Comparison of ENCODE assay signal across 19 cellular contexts in genomic region chr22:45880732-45881523, GRCh38.
DNase-seq lines count a peak whose midpoint lies in the region; ATAC-seq and TF ChIP-seq lines count a peak whose summit lies in the region.
"Had no signal": no experiment of that assay in that cellular context is flagged by ENCODE, and none has a peak within 500 bp of the region (broad histone marks: within the 10 kb centered on the region; RNA-seq: fewer than 3 reads in every experiment).

No MANE protein-coding gene starts in this region.

- H3K27ac ChIP-seq in iPS-20b (ENCODE audit: low read length): no peak overlapping the region
- H3K27ac ChIP-seq: C4-2B, hepatocyte, testis had no signal

- POLR2A ChIA-PET in WTC11 (lab: Charles Lee): no interaction called here

- DNase-seq in CD14-positive monocyte (ENCODE audit: low spot score): peak; percentile 26
- peak; percentile 23 for DNase-seq in WTC11 (ENCODE audit: low spot score)
- DNase-seq in pons (ENCODE audit: low spot score): peak; percentile 37
- DNase-seq in ACHN: no peak
- DNase-seq in G401 (ENCODE audit: low spot score): no peak
- no peak for DNase-seq in NCI-H2171 treated with DMSO at 0.1 percent for 48 hours (lab: John Stamatoyannopoulos, UW)
- DNase-seq: activated CD4-positive, alpha-beta T cell treated with anti-CD3 and anti-CD28 coated beads for 1 hour; activated naive CD8-positive, alpha-beta T cell treated with anti-CD3 and anti-CD28 coated beads, Interleukin-2, amount 10 ng/mL, durations not matched to agents 7 days and 5 days; activated T-cell treated with anti-CD3 and anti-CD28 coated beads, Interleukin-2, amount 50 U/mL, for 1 hour; mammary epithelial cell; NCI-H2029; NCI-H774; testis had no signal

- no peaks in the 10 kb centered on the region for H3K9me3 ChIP-seq in iPS-20b (ENCODE audit: insufficient read depth, low read depth, low read length)
- H3K9me3 ChIP-seq: testis had no signal

- ATAC-seq in WTC11 (peak; percentile 14; the same call in 1 of the 2 replicates), HG02870 (IDR thresholded peaks at IDR 0.05; ENCODE audit: unreplicated experiment) (no peak)
- ATAC-seq: esophagus mucosa had no signal

- TF ChIP-seq CTCF in CD14-positive monocyte (IDR thresholded peaks at IDR 0.05) (no peak), WTC11 (IDR thresholded peaks at IDR 0.05) (no peak)

- H3K4me1 Mint-ChIP-seq in CD14-positive monocyte: no peaks in the 10 kb centered on the region
- H3K4me1 Mint-ChIP-seq in WTC11: peaks cover 24% of the 10 kb centered on the region
- H3K4me1 Mint-ChIP-seq: activated naive CD8-positive, alpha-beta T cell treated with anti-CD3 and anti-CD28 coated beads, Interleukin-2, amount 10 ng/mL, durations not matched to agents 7 days and 5 days had no signal

- H3K36me3 Mint-ChIP-seq in CD14-positive monocyte (no peaks in the 10 kb centered on the region), WTC11 (no peaks in the 10 kb centered on the region)
- H3K36me3 Mint-ChIP-seq: activated naive CD8-positive, alpha-beta T cell treated with anti-CD3 and anti-CD28 coated beads, Interleukin-2, amount 10 ng/mL, durations not matched to agents 7 days and 5 days had no signal

- intact Hi-C loops in CD14-positive monocyte (cut with micrococcal nuclease): no loop called here

- H3K27me3 ChIP-seq in iPS-20b (ENCODE audit: insufficient read depth, low read length): peaks cover 61% of the 10 kb centered on the region
- H3K27me3 ChIP-seq: testis had no signal

- no peaks in the 10 kb centered on the region for H3K36me3 ChIP-seq in iPS-20b (ENCODE audit: insufficient read depth, low read depth, low read length)

- H3K4me3 Mint-ChIP-seq in CD14-positive monocyte: peak overlapping the region; percentile 34 to 75
- peak overlapping the region; percentile 55 for H3K4me3 Mint-ChIP-seq in WTC11
- H3K4me3 Mint-ChIP-seq: activated naive CD8-positive, alpha-beta T cell treated with anti-CD3 and anti-CD28 coated beads, Interleukin-2, amount 10 ng/mL, durations not matched to agents 7 days and 5 days; T-helper 1 cell treated with Interleukin-12 subunit alpha and Interleukin-12 subunit beta and Interleukin-4 antibody, amounts not matched to agents 30 μg/mL and 1 μg/mL, for 36 hours had no signal

- in situ Hi-C loops in ACHN (cut with HindIII; ENCODE audit: low pct_ligation_motif_present, low pct_unique_long_range_greater_than_20kb, low sequenced_read_pairs): no loop called here
- in situ Hi-C loops in G401 (cut with HindIII; ENCODE audit: low sequenced_read_pairs): no loop called here

- peak overlapping the region; percentile 47; the same call in 1 of the 2 replicates for H3K4me3 ChIP-seq in iPS-20b (ENCODE audit: low read length)
- H3K4me3 ChIP-seq: hepatocyte had no signal

- CTCF ChIA-PET in WTC11 (lab: Charles Lee): interaction anchor here (0.6 to 1.5 kb wide), 3 partner anchors 14 to 17 kb away, joined by 3 to 6 read pairs (median 5); no protein-coding TSS in a partner anchor

- H3K27ac Mint-ChIP-seq in CD14-positive monocyte: no peak overlapping the region
- no peak overlapping the region for H3K27ac Mint-ChIP-seq in WTC11
- H3K27ac Mint-ChIP-seq: activated naive CD8-positive, alpha-beta T cell treated with anti-CD3 and anti-CD28 coated beads, Interleukin-2, amount 10 ng/mL, durations not matched to agents 7 days and 5 days; T-helper 1 cell treated with Interleukin-12 subunit alpha and Interleukin-12 subunit beta and Interleukin-4 antibody, amounts not matched to agents 30 μg/mL and 1 μg/mL, for 36 hours had no signal

- H3K27me3 Mint-ChIP-seq in CD14-positive monocyte (ENCODE audit: low read depth in 3 of 3) (peaks cover 54 to 76% (median 64%) of the 10 kb centered on the region in 3 donors), WTC11 (ENCODE audit: low read depth) (peaks cover 55% of the 10 kb centered on the region)

- H3K4me1 ChIP-seq in iPS-20b (ENCODE audit: insufficient read depth, low read length): peaks cover 5% of the 10 kb centered on the region; the same call in 1 of the 2 replicates

- H3K9ac ChIP-seq in iPS-20b (ENCODE audit: low read depth, low read length): no peak overlapping the region

- H3K9me3 Mint-ChIP-seq in CD14-positive monocyte (peaks cover 0 to 13% (median 3%) of the 10 kb centered on the region in 7 donors), WTC11 (no peaks in the 10 kb centered on the region)
- H3K9me3 Mint-ChIP-seq: activated naive CD8-positive, alpha-beta T cell treated with anti-CD3 and anti-CD28 coated beads, Interleukin-2, amount 10 ng/mL, durations not matched to agents 7 days and 5 days; T-helper 1 cell treated with Interleukin-12 subunit alpha and Interleukin-12 subunit beta and Interleukin-4 antibody, amounts not matched to agents 30 μg/mL and 1 μg/mL, for 36 hours had no signal

TF ChIP-seq in WTC11, 78 proteins besides CTCF, POLR2A, EP300 and RAD21:
- no peak for TF ChIP-seq AR (CRISPR knock-in tag; IDR thresholded peaks at IDR 0.05)
- no peak for TF ChIP-seq ERG (CRISPR knock-in tag; IDR thresholded peaks at IDR 0.05)

Comparison
In these comparisons a context has a peak if more than half of its experiments do, and no peak if none do; other contexts are left out.
1. DNase-seq: peak in CD14-positive monocyte (single experiment), WTC11 (single experiment) and pons (single experiment); none in ACHN (single experiment), G401 (single experiment) and NCI-H2171 treated with DMSO at 0.1 percent for 48 hours (single experiment).